In the genomic region with DNA sequence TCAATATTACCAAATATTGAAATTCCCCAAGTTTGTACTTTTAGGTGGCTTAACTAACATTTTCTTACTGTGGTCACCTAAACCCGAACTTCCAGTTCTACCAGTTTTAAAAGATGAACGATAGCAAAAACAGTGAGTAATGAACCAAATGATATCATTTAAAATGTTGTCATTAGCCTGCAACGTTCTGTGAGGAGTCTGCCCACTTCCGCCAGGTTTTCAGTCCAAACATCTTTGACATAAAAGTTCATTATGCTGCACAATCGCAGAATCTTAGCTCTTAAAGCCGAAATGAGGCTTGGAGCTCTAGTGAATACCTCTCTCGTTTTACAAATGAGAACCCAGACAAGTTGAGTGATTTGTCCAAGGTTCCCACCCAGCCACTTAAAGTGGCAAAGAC, we compare ENCODE assay signal across 1 cellular context.
TF ChIP-seq lines count a peak whose summit lies in the region.

No MANE protein-coding gene starts in this region.

TF ChIP-seq in HCT116, 20 proteins besides CTCF, POLR2A, EP300 and RAD21 (continued from another document):
- TF ChIP-seq ZBTB33 (IDR thresholded peaks at IDR 0.05; ENCODE audit: extremely low read depth, insufficient replicate concordance, low read length) (no peak), JUND (IDR thresholded peaks at IDR 0.05) (no peak), SRF (IDR thresholded peaks at IDR 0.05; ENCODE audit: low read depth) (no peak), MAX (IDR thresholded peaks at IDR 0.05) (no peak), ELF1 (IDR thresholded peaks at IDR 0.05; ENCODE audit: borderline replicate concordance, low read depth) (no peak)
